Comparison of ENCODE assay signal across 16 cellular contexts in genomic region chr7:156725074-156725473, GRCh38.
A peak's percentile ranks its signal among the peaks of the same experiment; 100 is the strongest.
DNase-seq lines count a peak whose midpoint lies in the region; ATAC-seq, FAIRE-seq and TF ChIP-seq lines count a peak whose summit lies in the region.
"Had no signal": no experiment of that assay in that cellular context is flagged by ENCODE, and none has a peak within 500 bp of the region (broad histone marks: within the 10 kb centered on the region; RNA-seq: fewer than 3 reads in every experiment).

No MANE protein-coding gene starts in this region.

- no peak overlapping the region for H3K4me3 ChIP-seq in skeletal muscle cell (ENCODE audit: low read depth, low read length)
- H3K4me3 ChIP-seq in transverse colon: no peak overlapping the region
- H3K4me3 ChIP-seq in tibial artery: no peak overlapping the region
- H3K4me3 ChIP-seq: SK-N-MC, spleen had no signal

- no peaks in the 10 kb centered on the region for H3K9me3 ChIP-seq in transverse colon
- H3K9me3 ChIP-seq in tibial artery: no peaks in the 10 kb centered on the region
- H3K9me3 ChIP-seq: spleen had no signal

- H3K27ac Mint-ChIP-seq in stimulated activated naive B cell treated with anti-CD40 and anti-IgM and Interleukin-4, amounts not matched to agents 10 μg/mL and 1 μg/mL and 100 μg/mL, for 72 hours: no peak overlapping the region
- H3K27ac Mint-ChIP-seq: CD14-positive monocyte had no signal

- H3K4me3 Mint-ChIP-seq in stimulated activated naive B cell treated with anti-CD40 and anti-IgM and Interleukin-4, amounts not matched to agents 10 μg/mL and 1 μg/mL and 100 μg/mL, for 72 hours: no peak overlapping the region
- H3K4me3 Mint-ChIP-seq: CD14-positive monocyte had no signal

- H3K27ac ChIP-seq in transverse colon (no peak overlapping the region), tibial artery (no peak overlapping the region)
- H3K27ac ChIP-seq: SK-N-MC, spleen had no signal

- peak; percentile 90 for FAIRE-seq in islet of Langerhans (lab: Jason Lieb, UNC)

- H3K36me3 ChIP-seq in transverse colon (no peaks in the 10 kb centered on the region), tibial artery (peaks cover 0 to 6% (median 0%) of the 10 kb centered on the region in 3 donors)

- TF ChIP-seq EP300 in transverse colon (IDR thresholded peaks at IDR 0.05; ENCODE audit: low read depth): no peak

- TF ChIP-seq CTCF in transverse colon (IDR thresholded peaks at IDR 0.05) (no peak), tibial artery (IDR thresholded peaks at IDR 0.05) (no peak)

- H3K4me1 Mint-ChIP-seq in stimulated activated naive B cell treated with anti-CD40 and anti-IgM and Interleukin-4, amounts not matched to agents 10 μg/mL and 1 μg/mL and 100 μg/mL, for 72 hours: no peaks in the 10 kb centered on the region

- H3K9me3 Mint-ChIP-seq in stimulated activated naive B cell treated with anti-CD40 and anti-IgM and Interleukin-4, amounts not matched to agents 10 μg/mL and 1 μg/mL and 100 μg/mL, for 72 hours: no peaks in the 10 kb centered on the region
- H3K9me3 Mint-ChIP-seq: CD14-positive monocyte had no signal

- H3K27me3 Mint-ChIP-seq in stimulated activated naive B cell treated with anti-CD40 and anti-IgM and Interleukin-4, amounts not matched to agents 10 μg/mL and 1 μg/mL and 100 μg/mL, for 72 hours: no peaks in the 10 kb centered on the region

- WGBS in transverse colon (ENCODE audit: low coverage in 1 of 2), 2 donors: 48 to 63% methylated on average over 3 to 5 of the region's 5 CpGs

- ATAC-seq in stimulated activated naive B cell treated with anti-CD40 and anti-IgM and Interleukin-4, amounts not matched to agents 10 μg/mL and 1 μg/mL and 100 μg/mL, for 72 hours (replicated peaks): no peak
- ATAC-seq: Panc1 had no signal

- peaks cover 9 to 15% of the 10 kb centered on the region in 2 donors for H3K36me3 Mint-ChIP-seq in stimulated activated naive B cell treated with anti-CD40 and anti-IgM and Interleukin-4, amounts not matched to agents 10 μg/mL and 1 μg/mL and 100 μg/mL, for 72 hours

- H3K27me3 ChIP-seq in transverse colon (no peaks in the 10 kb centered on the region), tibial artery (no peaks in the 10 kb centered on the region)
- H3K27me3 ChIP-seq: spleen had no signal

- DNase-seq in NCI-H345 treated with DMSO at 0.1 percent for 48 hours (lab: John Stamatoyannopoulos, UW; ENCODE audit: unreplicated experiment) (peak; percentile 16), brain pericyte (ENCODE audit: low read depth, low spot score) (peak; percentile 26), skeletal muscle cell (ENCODE audit: low read depth) (peak; percentile 61), transverse colon (no peak), tibial artery (no peak)
- DNase-seq in stimulated activated naive B cell treated with anti-CD40 and anti-IgM and Interleukin-4, amounts not matched to agents 10 μg/mL and 1 μg/mL and 100 μg/mL, for 72 hours: no peak
- DNase-seq: activated gamma-delta T cell treated with Interleukin-2 at 50 U/mL for 16 hours, cortex of kidney, DMS 273 treated with DMSO at 0.1 percent for 48 hours, NCI-H2029 treated with DMSO at 0.1 percent for 48 hours, spleen, T-helper 9 cell had no signal

- intact Hi-C loops in transverse colon (cut with DNase I; ENCODE audit: low total_unique reads): no loop called here
- intact Hi-C loops in tibial artery (cut with DNase I; ENCODE audit: low total_unique reads): no loop called here

- H3K4me1 ChIP-seq in transverse colon (peaks cover 0 to 4% (median 0%) of the 10 kb centered on the region in 4 donors), tibial artery (no peaks in the 10 kb centered on the region)
- H3K4me1 ChIP-seq: spleen had no signal

- in situ Hi-C loops in transverse colon (cut with MboI; ENCODE audit: low pct_ligation_motif_present in 1 of 4, low pct_unique_long_range_greater_than_20kb in 1 of 4, low sequenced_read_pairs in 3 of 4): no loop called here

- TF ChIP-seq POLR2A in transverse colon (IDR thresholded peaks at IDR 0.05): no peak

Comparison
In these comparisons a context has a peak if more than half of its experiments do, and no peak if none do; other contexts are left out.
1. DNase-seq: peak in NCI-H345 treated with DMSO at 0.1 percent for 48 hours (single experiment), brain pericyte (single experiment) and skeletal muscle cell (single experiment); none in stimulated activated naive B cell treated with anti-CD40 and anti-IgM and Interleukin-4, amounts not matched to agents 10 μg/mL and 1 μg/mL and 100 μg/mL, for 72 hours (single experiment), transverse colon (single experiment) and tibial artery (0 of 2).